1 cellular context compared by ENCODE assay signal in genomic region chr17:44956998-44957981, GRCh38.
TF ChIP-seq lines count a peak whose summit lies in the region.

No MANE protein-coding gene starts in this region.

TF ChIP-seq in SK-N-SH, 30 proteins besides CTCF, POLR2A, EP300 and RAD21 (continued from another document):
- TF ChIP-seq IRF3 (IDR thresholded peaks at IDR 0.05; ENCODE audit: low read depth, low read length), result no peak
- no peak for TF ChIP-seq ZBTB33 (IDR thresholded peaks at IDR 0.05; ENCODE audit: borderline replicate concordance, low read depth)
- peak; percentile 92 for TF ChIP-seq GATA2 (CRISPR knock-in tag; IDR thresholded peaks at IDR 0.05)
- no peak for TF ChIP-seq ELF1 (IDR thresholded peaks at IDR 0.05)
- peak; percentile 71; the same call in 1 of the 2 replicates for TF ChIP-seq MXI1 (IDR thresholded peaks at IDR 0.05; ENCODE audit: low read depth, low read length)
- TF ChIP-seq TEAD4 (IDR thresholded peaks at IDR 0.05; ENCODE audit: borderline replicate concordance, insufficient read depth), result no peak
- TF ChIP-seq EZH2phosphoT487 (IDR thresholded peaks at IDR 0.05; ENCODE audit: borderline replicate concordance, low read depth), result no peak
- TF ChIP-seq TAF1 (IDR thresholded peaks at IDR 0.05; ENCODE audit: borderline replicate concordance, low read depth, low read length), result no peak
- TF ChIP-seq SMC3 (IDR thresholded peaks at IDR 0.05; ENCODE audit: low read depth, low read length), result no peak
- no peak for TF ChIP-seq REST (IDR thresholded peaks at IDR 0.05; ENCODE audit: low read depth, low read length)
- no peak for TF ChIP-seq MEF2A (IDR thresholded peaks at IDR 0.05; ENCODE audit: borderline replicate concordance, low read depth)
- no peak for TF ChIP-seq SIN3A (IDR thresholded peaks at IDR 0.05; ENCODE audit: borderline replicate concordance, low read depth, low read length)
- no peak for TF ChIP-seq TCF12 (IDR thresholded peaks at IDR 0.05)
- no peak for TF ChIP-seq FOXM1 (IDR thresholded peaks at IDR 0.05; ENCODE audit: low read depth)
- TF ChIP-seq NFIC (IDR thresholded peaks at IDR 0.05; ENCODE audit: borderline replicate concordance), result no peak
